In genomic region chr18:79883461-79884295, GRCh38 we compare ENCODE assay signal across 18 cellular contexts.
DNase-seq lines count a peak whose midpoint lies in the region; ATAC-seq and TF ChIP-seq lines count a peak whose summit lies in the region.
"Had no signal": no experiment of that assay in that cellular context is flagged by ENCODE, and none has a peak within 500 bp of the region (broad histone marks: within the 10 kb centered on the region; RNA-seq: fewer than 3 reads in every experiment).

No MANE protein-coding gene starts in this region.

- TF ChIP-seq POLR2A in esophagus muscularis mucosa (IDR thresholded peaks at IDR 0.05; ENCODE audit: low read depth), result no peak
- TF ChIP-seq POLR2A in spleen (IDR thresholded peaks at IDR 0.05), result no peak

- H2AK5ac ChIP-seq in H9 (ENCODE audit: insufficient read length, low read length) (no peak overlapping the region), mesenchymal stem cell (ENCODE audit: low read length, severe bottlenecking) (no peak overlapping the region)

- H2AFZ ChIP-seq in H9 (ENCODE audit: low read length) (no peak overlapping the region), mesenchymal stem cell (ENCODE audit: low read depth, low read length) (no peak overlapping the region)

- no peaks in the 10 kb centered on the region for H3K79me1 ChIP-seq in H9 (ENCODE audit: insufficient read depth, low read depth, low read length, poor library complexity, severe bottlenecking)
- no peaks in the 10 kb centered on the region for H3K79me1 ChIP-seq in mesenchymal stem cell (replicated peaks; ENCODE audit: low read length, poor library complexity, severe bottlenecking)

- H4K5ac ChIP-seq in H9 (ENCODE audit: insufficient read length, low read depth, low read length), result no peak overlapping the region

- POLR2A ChIA-PET in activated naive CD8-positive, alpha-beta T cell treated with anti-CD3 and anti-CD28 coated beads, Interleukin-2, amount 10 ng/mL, durations not matched to agents 7 days and 5 days (lab: Charles Lee), result no interaction called here

- no peak for ATAC-seq in activated naive CD8-positive, alpha-beta T cell treated with anti-CD3 and anti-CD28 coated beads, Interleukin-2, amount 10 ng/mL, durations not matched to agents 7 days and 5 days (ENCODE audit: low read depth)
- ATAC-seq in HG03175 (IDR thresholded peaks at IDR 0.05; ENCODE audit: unreplicated experiment), result no peak
- ATAC-seq: CD8-positive, alpha-beta T cell had no signal

- H4K8ac ChIP-seq in H9 (replicated peaks; ENCODE audit: insufficient read length, low read depth, low read length), result no peak overlapping the region
- no peak overlapping the region for H4K8ac ChIP-seq in mesenchymal stem cell (ENCODE audit: low read length)

- H3K27ac Mint-ChIP-seq in activated naive CD8-positive, alpha-beta T cell treated with anti-CD3 and anti-CD28 coated beads, Interleukin-2, amount 10 ng/mL, durations not matched to agents 7 days and 5 days, result no peak overlapping the region
- no peak overlapping the region for H3K27ac Mint-ChIP-seq in activated naive CD8-positive, alpha-beta T cell treated with anti-CD3 and anti-CD28 coated beads for 36 hours
- H3K27ac Mint-ChIP-seq in H9, result no peak overlapping the region
- H3K27ac Mint-ChIP-seq: CD8-positive, alpha-beta T cell had no signal

- no peak for TF ChIP-seq EP300 in esophagus muscularis mucosa (IDR thresholded peaks at IDR 0.05)

- H3K4me3 Mint-ChIP-seq in activated naive CD8-positive, alpha-beta T cell treated with anti-CD3 and anti-CD28 coated beads, Interleukin-2, amount 10 ng/mL, durations not matched to agents 7 days and 5 days, result no peak overlapping the region
- H3K4me3 Mint-ChIP-seq in activated naive CD8-positive, alpha-beta T cell treated with anti-CD3 and anti-CD28 coated beads for 36 hours, result no peak overlapping the region
- H3K4me3 Mint-ChIP-seq in H9, result no peak overlapping the region
- H3K4me3 Mint-ChIP-seq: CD8-positive, alpha-beta T cell had no signal

- no peaks in the 10 kb centered on the region for H3K36me3 ChIP-seq in esophagus muscularis mucosa
- H3K36me3 ChIP-seq in spleen, result no peaks in the 10 kb centered on the region
- H3K36me3 ChIP-seq in mesenchymal stem cell (ENCODE audit: control insufficient read depth in 1 of 2, insufficient read depth in 2 of 2, low read depth in 1 of 2, low read length in 2 of 2), result no peaks in the 10 kb centered on the region

- no peaks in the 10 kb centered on the region for H4K20me1 ChIP-seq in H9 (ENCODE audit: control insufficient read depth, insufficient read depth, insufficient read length)

- no peak overlapping the region for H2BK5ac ChIP-seq in H9 (ENCODE audit: insufficient read length, low read length)
- H2BK5ac ChIP-seq in mesenchymal stem cell (ENCODE audit: low read depth, low read length, poor library complexity, severe bottlenecking), result no peak overlapping the region

- no peak overlapping the region for H3K4ac ChIP-seq in H9 (ENCODE audit: low read depth, low read length)
- no peak overlapping the region for H3K4ac ChIP-seq in mesenchymal stem cell (ENCODE audit: low read depth in 1 of 2, low read length in 2 of 2)

- TF ChIP-seq CTCF in H9 (conservative IDR thresholded peaks at IDR 0.05) (no peak), esophagus muscularis mucosa (IDR thresholded peaks at IDR 0.05) (no peak), spleen (IDR thresholded peaks at IDR 0.05 in 8 of 11, conservative IDR thresholded peaks at IDR 0.05 in 3 of 11) (no peak)

- WGBS in H9 (ENCODE audit: extremely low coverage, insufficient read length, low lambda C conversion rate), result no CpG with 5 or more reads among the region's 31 CpGs
- 89% methylated on average over 31 of the region's 31 CpGs for WGBS in esophagus muscularis mucosa
- WGBS in spleen, 5 donors, result 90 to 94% (median 91%) methylated on average over 31 of the region's 31 CpGs
- WGBS in mesenchymal stem cell, result 92% methylated on average over 31 of the region's 31 CpGs

- no peaks in the 10 kb centered on the region for H3K4me1 ChIP-seq in H9 (ENCODE audit: insufficient read depth, low read length)
- H3K4me1 ChIP-seq in esophagus muscularis mucosa, result no peaks in the 10 kb centered on the region
- H3K4me1 ChIP-seq in spleen, result no peaks in the 10 kb centered on the region
- H3K4me1 ChIP-seq in mesenchymal stem cell (ENCODE audit: control insufficient read depth, insufficient read depth, low read depth, low read length), result no peaks in the 10 kb centered on the region

- H2BK120ac ChIP-seq in H9 (ENCODE audit: low read depth, low read length, poor library complexity, severe bottlenecking), result no peak overlapping the region
- H2BK120ac ChIP-seq in mesenchymal stem cell (ENCODE audit: low read depth, low read length), result no peak overlapping the region

- no peak overlapping the region for H3T11ph ChIP-seq in H9 (ENCODE audit: low read length)

- H3K27me3 ChIP-seq in H9 (ENCODE audit: insufficient read depth, low read length) (no peaks in the 10 kb centered on the region), esophagus muscularis mucosa (no peaks in the 10 kb centered on the region), spleen (replicated peaks in 1 of 7) (no peaks in the 10 kb centered on the region), mesenchymal stem cell (ENCODE audit: control insufficient read depth in 1 of 2, insufficient read depth in 1 of 2, low read length in 2 of 2) (no peaks in the 10 kb centered on the region)

- H3K23me2 ChIP-seq in H9 (ENCODE audit: insufficient read length, low read depth, low read length, poor library complexity, severe bottlenecking), result no peaks in the 10 kb centered on the region

- no peak overlapping the region for H3K56ac ChIP-seq in H9 (ENCODE audit: insufficient read length, low read depth, low read length)

- H3K36me3 Mint-ChIP-seq in activated naive CD8-positive, alpha-beta T cell treated with anti-CD3 and anti-CD28 coated beads, Interleukin-2, amount 10 ng/mL, durations not matched to agents 7 days and 5 days, result no peaks in the 10 kb centered on the region
- no peaks in the 10 kb centered on the region for H3K36me3 Mint-ChIP-seq in activated naive CD8-positive, alpha-beta T cell treated with anti-CD3 and anti-CD28 coated beads for 36 hours
- H3K36me3 Mint-ChIP-seq in H9 (ENCODE audit: insufficient read depth in 1 of 3, low read depth in 3 of 3), result peaks cover 0 to 3% (median 0%) of the 10 kb centered on the region in 3 experiments; a peak in 1 of 7 replicates
- H3K36me3 Mint-ChIP-seq: CD8-positive, alpha-beta T cell had no signal

- no peak overlapping the region; the same call in 1 of the 2 replicates for H2BK15ac ChIP-seq in H9 (ENCODE audit: low read depth, low read length)
- H2BK15ac ChIP-seq in mesenchymal stem cell (ENCODE audit: low read depth, poor library complexity, severe bottlenecking), result no peak overlapping the region

- H2BK12ac ChIP-seq in H9 (ENCODE audit: insufficient read length, low read depth, low read length) (no peak overlapping the region), mesenchymal stem cell (ENCODE audit: low read length in 2 of 2) (no peak overlapping the region)

- H3K4me2 ChIP-seq in H9 (ENCODE audit: insufficient read depth, insufficient read length, low read length) (no peak overlapping the region), mesenchymal stem cell (ENCODE audit: low read length, poor library complexity, severe bottlenecking) (no peak overlapping the region)

- H3K9ac ChIP-seq in H9 (ENCODE audit: extremely low read depth, insufficient read length, low read length), result no peak overlapping the region
- H3K9ac ChIP-seq in mesenchymal stem cell (ENCODE audit: low read length), result no peak overlapping the region

- no peaks in the 10 kb centered on the region for H3K79me2 ChIP-seq in H9 (ENCODE audit: insufficient read depth, low read length)

- H4K91ac ChIP-seq in H9 (ENCODE audit: insufficient read length, low read depth, low read length) (no peak overlapping the region), mesenchymal stem cell (ENCODE audit: low read length) (no peak overlapping the region)

- no peaks in the 10 kb centered on the region for H3K9me3 Mint-ChIP-seq in activated naive CD8-positive, alpha-beta T cell treated with anti-CD3 and anti-CD28 coated beads, Interleukin-2, amount 10 ng/mL, durations not matched to agents 7 days and 5 days
- peaks cover 2% of the 10 kb centered on the region for H3K9me3 Mint-ChIP-seq in activated naive CD8-positive, alpha-beta T cell treated with anti-CD3 and anti-CD28 coated beads for 36 hours
- H3K9me3 Mint-ChIP-seq in H9, result peaks cover 4 to 14% of the 10 kb centered on the region in 2 experiments
- H3K9me3 Mint-ChIP-seq: CD8-positive, alpha-beta T cell had no signal

- H3K27ac ChIP-seq in H9 (ENCODE audit: insufficient read length, low read depth, low read length) (no peak overlapping the region), esophagus muscularis mucosa (replicated peaks in 1 of 4) (no peak overlapping the region), spleen (no peak overlapping the region), mesenchymal stem cell (ENCODE audit: low read length, poor library complexity, severe bottlenecking) (no peak overlapping the region)
- H3K27ac ChIP-seq: RWPE1 had no signal

- no peak overlapping the region for H2BK20ac ChIP-seq in H9 (ENCODE audit: low read depth, low read length, poor library complexity, severe bottlenecking)

- H3K23ac ChIP-seq in H9 (ENCODE audit: insufficient read length, low read depth, low read length), result no peak overlapping the region
- no peak overlapping the region for H3K23ac ChIP-seq in mesenchymal stem cell (ENCODE audit: low read length in 2 of 2)

- no peaks in the 10 kb centered on the region for H3K4me1 Mint-ChIP-seq in activated naive CD8-positive, alpha-beta T cell treated with anti-CD3 and anti-CD28 coated beads, Interleukin-2, amount 10 ng/mL, durations not matched to agents 7 days and 5 days
- no peaks in the 10 kb centered on the region for H3K4me1 Mint-ChIP-seq in activated naive CD8-positive, alpha-beta T cell treated with anti-CD3 and anti-CD28 coated beads for 36 hours
- H3K4me1 Mint-ChIP-seq in H9, result no peaks in the 10 kb centered on the region

- intact Hi-C loops in esophagus muscularis mucosa (cut with DNase I), result no loop called here
- intact Hi-C loops in spleen (cut with DNase I; ENCODE audit: low total_unique reads), result no loop called here

- H3K14ac ChIP-seq in H9 (ENCODE audit: insufficient read depth, low read length) (no peak overlapping the region), mesenchymal stem cell (ENCODE audit: low read length in 2 of 2) (no peak overlapping the region)

- H3K9me3 ChIP-seq in H9 (ENCODE audit: control insufficient read depth, low read depth, low read length) (no peaks in the 10 kb centered on the region), esophagus muscularis mucosa (peaks cover 0 to 12% (median 5%) of the 10 kb centered on the region in 4 donors), spleen (peaks cover 0 to 37% (median 21%) of the 10 kb centered on the region in 8 donors), mesenchymal stem cell (ENCODE audit: control insufficient read depth, low read length) (peaks cover 7% of the 10 kb centered on the region)

- H3K18ac ChIP-seq in H9 (ENCODE audit: insufficient read length, low read depth, low read length) (no peak overlapping the region), mesenchymal stem cell (ENCODE audit: low read depth in 1 of 2, low read length in 2 of 2) (no peak overlapping the region)

- peak; percentile 13 for DNase-seq in activated naive CD8-positive, alpha-beta T cell treated with anti-CD3 and anti-CD28 coated beads, Interleukin-2, amount 10 ng/mL, durations not matched to agents 7 days and 5 days
- no peak for DNase-seq in activated naive CD8-positive, alpha-beta T cell treated with anti-CD3 and anti-CD28 coated beads for 36 hours
- DNase-seq in H9, result peak; percentile 20
- DNase-seq in esophagus muscularis mucosa (ENCODE audit: extremely low spot score), result peak; percentile 68
- DNase-seq in spleen, result peak; percentile 56
- no peak for DNase-seq in mesenchymal stem cell
- no peak for DNase-seq in NCI-H2196 treated with DMSO at 0.1 percent for 48 hours (lab: John Stamatoyannopoulos, UW; ENCODE audit: unreplicated experiment)
- DNase-seq: KG1; NCI-H1048; NCI-H146; NCI-H2081 treated with DMSO at 0.1 percent for 48 hours; NCI-H226; NCI-H526; NK-92 treated with Interleukin-12 subunit alpha and Interleukin-12 subunit beta, amount 100 ng/mL, for 24 hours; OCI-M1 had no signal

- H3K4me3 ChIP-seq in esophagus muscularis mucosa (no peak overlapping the region), spleen (no peak overlapping the region), mesenchymal stem cell (ENCODE audit: insufficient read depth in 1 of 2, low read depth in 1 of 2, low read length in 2 of 2) (no peak overlapping the region)

- no peaks in the 10 kb centered on the region for H3K27me3 Mint-ChIP-seq in activated naive CD8-positive, alpha-beta T cell treated with anti-CD3 and anti-CD28 coated beads, Interleukin-2, amount 10 ng/mL, durations not matched to agents 7 days and 5 days
- H3K27me3 Mint-ChIP-seq in activated naive CD8-positive, alpha-beta T cell treated with anti-CD3 and anti-CD28 coated beads for 36 hours, result no peaks in the 10 kb centered on the region
- H3K27me3 Mint-ChIP-seq in H9 (ENCODE audit: low read depth), result no peaks in the 10 kb centered on the region; the same call in 1 of the 2 replicates

Comparison
In these comparisons a context has a peak if more than half of its experiments do, and no peak if none do; other contexts are left out.
1. DNase-seq: peak in activated naive CD8-positive, alpha-beta T cell treated with anti-CD3 and anti-CD28 coated beads, Interleukin-2, amount 10 ng/mL, durations not matched to agents 7 days and 5 days (single experiment), H9 (single experiment), esophagus muscularis mucosa (single experiment) and spleen (single experiment); none in activated naive CD8-positive, alpha-beta T cell treated with anti-CD3 and anti-CD28 coated beads for 36 hours (single experiment), mesenchymal stem cell (single experiment) and NCI-H2196 treated with DMSO at 0.1 percent for 48 hours (single experiment).